25 cellular contexts compared by ENCODE assay signal in genomic region chr12:2439332-2440100, GRCh38.
DNase-seq lines count a peak whose midpoint lies in the region; ATAC-seq and TF ChIP-seq lines count a peak whose summit lies in the region.
"Had no signal": no experiment of that assay in that cellular context is flagged by ENCODE, and none has a peak within 500 bp of the region (broad histone marks: within the 10 kb centered on the region; RNA-seq: fewer than 3 reads in every experiment).

No MANE protein-coding gene starts in this region.

- H3K27me3 Mint-ChIP-seq in activated naive CD8-positive, alpha-beta T cell treated with anti-CD3 and anti-CD28 coated beads for 36 hours: peaks cover 4% of the 10 kb centered on the region

- no peaks in the 10 kb centered on the region for H3K36me3 Mint-ChIP-seq in activated naive CD8-positive, alpha-beta T cell treated with anti-CD3 and anti-CD28 coated beads for 36 hours
- H3K36me3 Mint-ChIP-seq: activated naive CD4-positive, alpha-beta T cell treated with anti-CD3 and anti-CD28 coated beads, Interleukin-2, amount 50 U/mL, for 24 hours; CD8-positive, alpha-beta T cell; naive B cell had no signal

- no peak overlapping the region for H2AFZ ChIP-seq in smooth muscle cell (ENCODE audit: low read depth)

- H3K27ac Mint-ChIP-seq in activated naive CD8-positive, alpha-beta T cell treated with anti-CD3 and anti-CD28 coated beads for 36 hours: no peak overlapping the region
- H3K27ac Mint-ChIP-seq: activated CD8-positive, alpha-beta T cell treated with anti-CD3 and anti-CD28 coated beads for 36 hours; activated naive CD4-positive, alpha-beta T cell treated with anti-CD3 and anti-CD28 coated beads, Interleukin-2, amount 50 U/mL, for 24 hours; activated T-helper 17 cell treated with anti-CD3 and anti-CD28 coated beads, Interleukin-2, amount 50 U/mL, for 72 hours; CD8-positive, alpha-beta T cell; naive B cell had no signal

- H3K4me2 ChIP-seq in smooth muscle cell: no peak overlapping the region

- no peak for TF ChIP-seq CTCF in smooth muscle cell (IDR thresholded peaks at IDR 0.05; ENCODE audit: borderline replicate concordance, insufficient read depth, poor library complexity, severe bottlenecking)

- no peaks in the 10 kb centered on the region for H3K36me3 ChIP-seq in rectal smooth muscle tissue (ENCODE audit: control insufficient read depth, insufficient read depth, low read length)
- no peaks in the 10 kb centered on the region for H3K36me3 ChIP-seq in smooth muscle cell (ENCODE audit: low read depth)
- H3K36me3 ChIP-seq: colonic mucosa, thoracic aorta had no signal

- H3K4me1 ChIP-seq in rectal smooth muscle tissue (ENCODE audit: control insufficient read depth, insufficient read depth, low read length): peaks cover 17% of the 10 kb centered on the region
- H3K4me1 ChIP-seq in smooth muscle cell (ENCODE audit: low read depth): no peaks in the 10 kb centered on the region
- H3K4me1 ChIP-seq: colonic mucosa had no signal

- no peaks in the 10 kb centered on the region for H4K20me1 ChIP-seq in smooth muscle cell (ENCODE audit: low read depth)

- WGBS in smooth muscle cell (ENCODE audit: low lambda C conversion rate): 70% methylated on average over 11 of the region's 11 CpGs

- H3K79me2 ChIP-seq in smooth muscle cell (ENCODE audit: low read depth): no peaks in the 10 kb centered on the region

- H3F3A ChIP-seq in smooth muscle cell (ENCODE audit: low read depth): no peaks in the 10 kb centered on the region

- H3K4me1 Mint-ChIP-seq in activated naive CD8-positive, alpha-beta T cell treated with anti-CD3 and anti-CD28 coated beads for 36 hours: no peaks in the 10 kb centered on the region
- H3K4me1 Mint-ChIP-seq: activated naive CD4-positive, alpha-beta T cell treated with anti-CD3 and anti-CD28 coated beads, Interleukin-2, amount 50 U/mL, for 24 hours; activated T-helper 17 cell treated with anti-CD3 and anti-CD28 coated beads, Interleukin-2, amount 50 U/mL, for 72 hours had no signal

- DNase-seq in COLO829 (ENCODE audit: low spot score) (peak; percentile 94), NCI-H526 treated with DMSO at 0.1 percent for 48 hours (lab: John Stamatoyannopoulos, UW) (peak; percentile 14), left cardiac atrium (no peak), NCI-H1105 (lab: John Stamatoyannopoulos, UW) (no peak), smooth muscle cell (lab: John Stamatoyannopoulos, UW; ENCODE audit: unreplicated experiment) (no peak)
- no peak for DNase-seq in activated naive CD8-positive, alpha-beta T cell treated with anti-CD3 and anti-CD28 coated beads for 36 hours
- DNase-seq: activated CD4-positive, alpha-beta T cell treated with anti-CD3 and anti-CD28 coated beads for 1 hour; activated CD8-positive, alpha-beta T cell treated with anti-CD3 and anti-CD28 coated beads for 36 hours; CD8-positive, alpha-beta T cell; colonic mucosa; effector memory CD4-positive, alpha-beta T cell; naive B cell; NCI-H1092 treated with DMSO at 0.1 percent for 48 hours; NCI-H1930; NCI-H2227 treated with DMSO at 0.1 percent for 48 hours; NCI-H69; stimulated activated CD4-positive, alpha-beta T cell treated with anti-CD3 and anti-CD28 coated beads, Interleukin-4, amount 100 ng/mL, for 4 hours; stimulated activated naive CD4-positive, alpha-beta T cell had no signal

- H3K9me3 Mint-ChIP-seq in activated naive CD8-positive, alpha-beta T cell treated with anti-CD3 and anti-CD28 coated beads for 36 hours: no peaks in the 10 kb centered on the region
- H3K9me3 Mint-ChIP-seq: activated naive CD4-positive, alpha-beta T cell treated with anti-CD3 and anti-CD28 coated beads, Interleukin-2, amount 50 U/mL, for 24 hours; activated T-helper 17 cell treated with anti-CD3 and anti-CD28 coated beads, Interleukin-2, amount 50 U/mL, for 72 hours; CD8-positive, alpha-beta T cell had no signal

- H3K4me3 ChIP-seq in rectal smooth muscle tissue (ENCODE audit: low read length) (no peak overlapping the region), smooth muscle cell (no peak overlapping the region)
- H3K4me3 ChIP-seq: colonic mucosa, thoracic aorta had no signal

- peak overlapping the region; percentile 21 for H3K27ac ChIP-seq in rectal smooth muscle tissue (ENCODE audit: low read depth, low read length)
- no peak overlapping the region for H3K27ac ChIP-seq in smooth muscle cell (ENCODE audit: low read depth)
- H3K27ac ChIP-seq: colonic mucosa, thoracic aorta had no signal

- H3K4me3 Mint-ChIP-seq in activated naive CD8-positive, alpha-beta T cell treated with anti-CD3 and anti-CD28 coated beads for 36 hours: no peak overlapping the region
- H3K4me3 Mint-ChIP-seq: activated CD8-positive, alpha-beta T cell treated with anti-CD3 and anti-CD28 coated beads for 36 hours; activated naive CD4-positive, alpha-beta T cell treated with anti-CD3 and anti-CD28 coated beads, Interleukin-2, amount 50 U/mL, for 24 hours; activated T-helper 17 cell treated with anti-CD3 and anti-CD28 coated beads, Interleukin-2, amount 50 U/mL, for 72 hours; CD8-positive, alpha-beta T cell; naive B cell had no signal

- peak; percentile 77 to 83 for ATAC-seq in left cardiac atrium
- ATAC-seq in GM19035 (IDR thresholded peaks at IDR 0.05; ENCODE audit: unreplicated experiment): no peak
- ATAC-seq: activated CD8-positive, alpha-beta T cell treated with anti-CD3 and anti-CD28 coated beads for 36 hours; activated T-helper 17 cell treated with anti-CD3 and anti-CD28 coated beads, Interleukin-2, amount 50 U/mL, for 72 hours; CD8-positive, alpha-beta T cell; left lobe of liver; SK-N-SH treated with all-trans-retinoic acid at 6 μM for 48 hours had no signal

- intact Hi-C loops in left cardiac atrium (cut with DNase I): no loop called here

- no peaks in the 10 kb centered on the region for H3K27me3 ChIP-seq in rectal smooth muscle tissue (ENCODE audit: control insufficient read depth, insufficient read depth, low read length)
- no peaks in the 10 kb centered on the region for H3K27me3 ChIP-seq in smooth muscle cell (ENCODE audit: low read depth)
- H3K27me3 ChIP-seq: colonic mucosa had no signal

- H3K9ac ChIP-seq in rectal smooth muscle tissue (ENCODE audit: low read length) (no peak overlapping the region), smooth muscle cell (ENCODE audit: low read depth) (no peak overlapping the region)

- no peaks in the 10 kb centered on the region for H3K9me3 ChIP-seq in smooth muscle cell (replicated peaks; ENCODE audit: low read depth)
- H3K9me3 ChIP-seq: colonic mucosa, thoracic aorta had no signal

Comparison
In these comparisons a context has a peak if more than half of its experiments do, and no peak if none do; other contexts are left out.
1. DNase-seq: peak in COLO829 (single experiment) and NCI-H526 treated with DMSO at 0.1 percent for 48 hours (single experiment); none in left cardiac atrium (single experiment), NCI-H1105 (single experiment), activated naive CD8-positive, alpha-beta T cell treated with anti-CD3 and anti-CD28 coated beads for 36 hours (single experiment) and smooth muscle cell (single experiment).